Comparison of ENCODE assay signal across 26 cellular contexts in the genomic region with DNA sequence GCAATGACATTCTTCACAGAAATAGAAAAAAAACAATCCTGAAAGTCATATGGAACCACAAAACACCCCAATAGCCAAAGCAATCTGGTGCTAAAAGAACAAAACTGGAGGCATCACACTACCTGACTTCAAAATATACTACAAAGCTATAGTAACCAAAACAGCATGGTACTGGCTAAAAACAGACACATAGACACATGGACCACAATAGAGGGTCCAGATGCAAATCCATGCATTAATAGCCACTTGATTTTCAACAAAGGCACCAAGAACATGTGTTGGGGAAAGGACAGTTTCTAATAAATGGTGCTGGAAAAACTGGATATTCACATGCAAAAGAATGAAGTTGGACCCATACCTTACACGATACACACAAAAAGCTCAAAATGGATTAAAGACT. TPM values are rescaled to one million over a fixed set of nuclear protein-coding genes. Genes with fewer than 3 reads are reported as not detected.
"Had no signal": no experiment of that assay in that cellular context is flagged by ENCODE, and none has a peak within 500 bp of the region (broad histone marks: within the 10 kb centered on the region; RNA-seq: fewer than 3 reads in every experiment).

No MANE protein-coding gene starts in this region.

- H3K9me3 ChIP-seq: gastrocnemius medialis had no signal

- H3K4me1 ChIP-seq: gastrocnemius medialis had no signal

- DNase-seq: dermis blood vessel endothelial cell; effector CD4-positive, alpha-beta T cell; effector memory CD4-positive, alpha-beta T cell; esophagus squamous epithelium; foreskin fibroblast; foreskin melanocyte; gastrocnemius medialis; glutamatergic neuron; heart right ventricle; hippocampal formation; left cardiac atrium; left ventricle myocardium superior; lower lobe of right lung; mesenchymal stem cell had no signal

- ATAC-seq: esophagus mucosa, gastrocnemius medialis, heart right ventricle, left lung, left ventricle myocardium superior, lower lobe of right lung, mucosa of descending colon had no signal

- H3K27ac ChIP-seq: dorsolateral prefrontal cortex, esophagus squamous epithelium, gastrocnemius medialis, left lung, lower lobe of right lung had no signal

- H3K27me3 ChIP-seq: esophagus squamous epithelium, heart right ventricle, left lung had no signal

- H3K4me3 ChIP-seq: coronary artery, dorsolateral prefrontal cortex, esophagus squamous epithelium, gastrocnemius medialis, heart right ventricle, left lung, lower lobe of right lung, mucosa of descending colon had no signal

- FAIRE-seq: colon, endothelial cell of umbilical vein, islet of Langerhans, keratinocyte had no signal

- H3K36me3 ChIP-seq: esophagus squamous epithelium, gastrocnemius medialis, heart right ventricle, left lung, lower lobe of right lung had no signal

RNA-seq across cellular contexts. Expression of a gene that starts 27.9 kb away (rescaled TPM):
- total RNA-seq: endothelial cell of umbilical vein, epithelial cell of proximal tubule, glomerular endothelial cell, kidney epithelial cell, left ventricle myocardium superior, lower lobe of right lung had no signal
- polyA plus RNA-seq: keratinocyte had no signal
